ENCODE assay signal across 9 cellular contexts in the genomic region with DNA sequence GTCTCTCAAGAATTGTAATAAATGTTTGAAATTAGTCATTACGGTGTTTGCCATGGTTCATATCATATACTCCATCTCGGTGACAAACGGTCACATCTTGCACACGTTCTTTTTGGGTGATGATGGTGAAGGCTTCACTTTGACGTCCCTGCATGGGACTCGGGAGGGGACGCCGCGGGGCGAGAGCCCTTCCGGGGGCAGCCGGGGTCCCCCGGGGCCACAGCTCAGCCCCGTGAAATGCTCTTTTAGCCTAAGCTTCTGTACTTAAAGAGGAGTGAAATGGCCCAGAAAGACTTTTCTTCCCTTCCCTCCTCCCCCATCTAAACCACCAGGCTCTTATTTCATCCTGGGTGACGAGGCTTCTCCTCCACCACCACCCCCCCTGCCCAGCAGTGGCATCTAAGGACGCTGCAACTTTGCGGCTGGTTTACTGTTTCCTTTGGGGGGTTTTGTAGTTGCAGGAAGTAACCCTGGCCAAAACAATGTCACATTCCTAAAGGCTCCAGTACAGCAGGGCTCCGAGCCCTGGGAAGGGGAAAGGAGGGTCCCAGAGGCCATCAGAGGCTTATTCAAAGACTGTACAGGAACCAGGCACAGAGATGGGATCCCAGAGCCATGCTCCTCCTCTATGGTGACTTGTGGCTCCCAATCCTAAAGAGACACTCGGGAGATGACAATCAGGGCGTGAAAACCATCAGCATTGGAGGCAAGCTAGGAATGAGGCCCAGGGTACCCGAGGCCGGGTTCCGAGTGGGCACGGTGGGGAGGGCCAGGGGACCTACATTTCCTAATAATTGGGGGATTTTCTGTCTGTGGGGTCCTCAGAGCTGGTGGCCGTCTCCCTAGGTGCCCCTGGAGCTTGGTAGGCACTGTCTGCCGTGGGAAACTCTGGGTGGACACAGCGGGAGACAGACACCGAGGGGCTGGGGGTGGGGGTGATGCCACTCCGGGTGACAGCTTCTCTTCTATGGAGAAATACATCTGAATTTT.
DNase-seq lines count a peak whose midpoint lies in the region; ATAC-seq, FAIRE-seq and TF ChIP-seq lines count a peak whose summit lies in the region.
"Had no signal": no experiment of that assay in that cellular context is flagged by ENCODE, and none has a peak within 500 bp of the region (broad histone marks: within the 10 kb centered on the region; RNA-seq: fewer than 3 reads in every experiment).

No MANE protein-coding gene starts in this region.

- in situ Hi-C loops in brain microvascular endothelial cell (cut with HindIII; ENCODE audit: low pct_ligation_motif_present, low sequenced_read_pairs), result no loop called here

- peak; percentile 86 for ATAC-seq in CD8-positive, alpha-beta T cell

- H3K9me3 Mint-ChIP-seq in CD8-positive, alpha-beta T cell, result no peaks in the 10 kb centered on the region

- POLR2A ChIA-PET in CD8-positive, alpha-beta T cell (lab: Charles Lee), result interaction anchor here (1.1 to 2.6 kb wide), 8 partner anchors 12 to 317 kb away, joined by 3 to 21 read pairs (median 4); partner anchors contain the start of gene TNRC6C

- CTCF ChIA-PET in CD8-positive, alpha-beta T cell (lab: Charles Lee), result interaction anchor here (0.5 to 2.8 kb wide), 31 partner anchors 9 to 531 kb away, joined by 3 to 16 read pairs (median 4); partner anchors contain the start of gene TNRC6C

- H3K27me3 ChIP-seq in CD8-positive, alpha-beta T cell (ENCODE audit: insufficient read depth, low read length), result no peaks in the 10 kb centered on the region
- H3K27me3 ChIP-seq in brain microvascular endothelial cell (replicated peaks) (peaks cover 3% of the 10 kb centered on the region), breast epithelium (no peaks in the 10 kb centered on the region)

- no peak for TF ChIP-seq CTCF in CD8-positive, alpha-beta T cell (IDR thresholded peaks at IDR 0.05)
- no peak for TF ChIP-seq CTCF in brain microvascular endothelial cell (IDR thresholded peaks at IDR 0.05; ENCODE audit: low read depth, low read length, missing control alignments)
- no peak for TF ChIP-seq CTCF in breast epithelium (IDR thresholded peaks at IDR 0.05)

- peaks cover 24% of the 10 kb centered on the region for H3K4me1 Mint-ChIP-seq in CD8-positive, alpha-beta T cell (ENCODE audit: low read depth)

- intact Hi-C loops in CD8-positive, alpha-beta T cell (cut with DNase I, micrococcal nuclease), result loop anchor here (1.0 to 5.0 kb wide), 5 partner anchors 22 to 369 kb away; no protein-coding TSS in a partner anchor
- intact Hi-C loops in breast epithelium (cut with DNase I; ENCODE audit: low total_unique reads), result no loop called here

- H3K27ac Mint-ChIP-seq in CD8-positive, alpha-beta T cell, result peak overlapping the region; percentile 92

- no peaks in the 10 kb centered on the region for H3K27me3 Mint-ChIP-seq in CD8-positive, alpha-beta T cell (ENCODE audit: low read depth)

- no peaks in the 10 kb centered on the region for H3K9me3 ChIP-seq in CD8-positive, alpha-beta T cell (ENCODE audit: low read length)
- peaks cover 3 to 5% of the 10 kb centered on the region in 2 donors for H3K9me3 ChIP-seq in breast epithelium
- H3K9me3 ChIP-seq: neutrophil had no signal

- peak overlapping the region; percentile 48 for H3K4me3 ChIP-seq in CD8-positive, alpha-beta T cell (ENCODE audit: low read depth, low read length)
- H3K4me3 ChIP-seq in brain microvascular endothelial cell (ENCODE audit: low read depth, low read length) (no peak overlapping the region), breast epithelium (peak overlapping the region in 1 of 3 donors; percentile 0)

- no peak for FAIRE-seq in GM12891 (lab: Jason Lieb, UNC)

- H3K36me3 ChIP-seq in CD8-positive, alpha-beta T cell (ENCODE audit: insufficient read depth, low read length), result no peaks in the 10 kb centered on the region
- H3K36me3 ChIP-seq in brain microvascular endothelial cell (replicated peaks) (no peaks in the 10 kb centered on the region), breast epithelium (no peaks in the 10 kb centered on the region)
- H3K36me3 ChIP-seq: neutrophil had no signal

- H3K4me3 Mint-ChIP-seq in CD8-positive, alpha-beta T cell, result peak overlapping the region; percentile 82

- no peak for TF ChIP-seq POLR2A in GM12891 (IDR thresholded peaks at IDR 0.05; ENCODE audit: low read depth, low read length)
- no peak for TF ChIP-seq POLR2A in breast epithelium (IDR thresholded peaks at IDR 0.05)

- peak; percentile 26 to 82 (median 65) for DNase-seq in CD8-positive, alpha-beta T cell
- DNase-seq in activated CD4-positive, alpha-beta T cell treated with anti-CD3 and anti-CD28 coated beads for 24 hours (ENCODE audit: low read depth in 2 of 2), result peak; percentile 22 to 39
- DNase-seq in brain microvascular endothelial cell (peak; percentile 7), GM12891 (ENCODE audit: insufficient read length, low spot score) (no peak), middle frontal gyrus (ENCODE audit: extremely low spot score, low spot score) (no peak), SKM-1 (lab: John Stamatoyannopoulos, UW; ENCODE audit: unreplicated experiment) (no peak), breast epithelium (ENCODE audit: low spot score in 2 of 2) (no peak)
- DNase-seq in stimulated activated CD4-positive, alpha-beta T cell treated with anti-CD3 and anti-CD28 coated beads, Interleukin-12 subunit alpha, Interleukin-12 subunit beta, amount 100 ng/mL, for 48 hours (ENCODE audit: low read depth in 2 of 3, low spot score in 1 of 3), result peak; percentile 38 to 51 (median 42)

- H3K27ac ChIP-seq in CD8-positive, alpha-beta T cell (ENCODE audit: low read depth, low read length), result peak overlapping the region; percentile 33
- H3K27ac ChIP-seq in brain microvascular endothelial cell, result no peak overlapping the region
- H3K27ac ChIP-seq in breast epithelium, result no peak overlapping the region
- H3K27ac ChIP-seq: neutrophil had no signal

- peaks cover 22% of the 10 kb centered on the region for H3K4me1 ChIP-seq in CD8-positive, alpha-beta T cell (ENCODE audit: insufficient read depth, low read length)
- no peaks in the 10 kb centered on the region for H3K4me1 ChIP-seq in breast epithelium

- no peaks in the 10 kb centered on the region for H3K36me3 Mint-ChIP-seq in CD8-positive, alpha-beta T cell

TF ChIP-seq in GM12891, 5 proteins besides CTCF, POLR2A, EP300 and RAD21:
- TF ChIP-seq POLR2AphosphoS5 (IDR thresholded peaks at IDR 0.05; ENCODE audit: low read depth, low read length) (no peak), TAF1 (IDR thresholded peaks at IDR 0.05; ENCODE audit: low read depth, low read length) (no peak), PAX5 (IDR thresholded peaks at IDR 0.05; ENCODE audit: insufficient read depth, low read length, severe bottlenecking) (no peak), SPI1 (IDR thresholded peaks at IDR 0.05; ENCODE audit: low read depth, low read length) (no peak)

Comparison
In these comparisons a context has a peak if more than half of its experiments do, and no peak if none do; other contexts are left out.
1. DNase-seq: peak in CD8-positive, alpha-beta T cell (7 of 7), activated CD4-positive, alpha-beta T cell treated with anti-CD3 and anti-CD28 coated beads for 24 hours (2 of 2), brain microvascular endothelial cell (single experiment) and stimulated activated CD4-positive, alpha-beta T cell treated with anti-CD3 and anti-CD28 coated beads, Interleukin-12 subunit alpha, Interleukin-12 subunit beta, amount 100 ng/mL, for 48 hours (3 of 3); none in GM12891 (single experiment), middle frontal gyrus (single experiment), SKM-1 (single experiment) and breast epithelium (0 of 2).